ENCODE assay signal across 8 cellular contexts in genomic region chr17:43701318-43701743, GRCh38. TPM values are rescaled to one million over a fixed set of nuclear protein-coding genes. Genes with fewer than 3 reads are reported as not detected.
A peak's percentile ranks its signal among the peaks of the same experiment; 100 is the strongest.
DNase-seq lines count a peak whose midpoint lies in the region; ATAC-seq and TF ChIP-seq lines count a peak whose summit lies in the region.
"Had no signal": no experiment of that assay in that cellular context is flagged by ENCODE, and none has a peak within 500 bp of the region (broad histone marks: within the 10 kb centered on the region; RNA-seq: fewer than 3 reads in every experiment).

No MANE protein-coding gene starts in this region.

- no TSS peak for BruUV-seq in PC-3 (replicated peaks; lab: Mats Ljungman, UMichigan)

- TF ChIP-seq CTCF in GM20000 (IDR thresholded peaks at IDR 0.05; ENCODE audit: extremely low read depth, missing control alignments): no peak
- no peak for TF ChIP-seq CTCF in PC-3 (conservative IDR thresholded peaks at IDR 0.05; ENCODE audit: low read depth, low read length)
- TF ChIP-seq CTCF in cardiac fibroblast (IDR thresholded peaks at IDR 0.05; ENCODE audit: low read depth, low read length): no peak

- H3K9me2 ChIP-seq in PC-3 (replicated peaks; ENCODE audit: low read length) (no peaks in the 10 kb centered on the region), Karpas-422 (replicated peaks; ENCODE audit: insufficient read depth, low read length) (no peaks in the 10 kb centered on the region)

- CTCF ChIA-PET in PC-3 (lab: Charles Lee): no interaction called here

- no peaks in the 10 kb centered on the region for H3F3A ChIP-seq in PC-3 (ENCODE audit: low read length, unreplicated experiment)

- H3K9me3 ChIP-seq in PC-3 (ENCODE audit: low read length) (no peaks in the 10 kb centered on the region), Karpas-422 (ENCODE audit: low read length) (no peaks in the 10 kb centered on the region)

- H3K4me2 ChIP-seq in PC-3 (ENCODE audit: low read length) (no peak overlapping the region), Karpas-422 (ENCODE audit: low read depth, low read length, poor library complexity, severe bottlenecking) (no peak overlapping the region)

- H3K9ac ChIP-seq in PC-3 (ENCODE audit: low read length): no peak overlapping the region
- H3K9ac ChIP-seq in Karpas-422 (ENCODE audit: low read length): no peak overlapping the region

- H3K27ac ChIP-seq in PC-3 (ENCODE audit: low read length) (no peak overlapping the region), Karpas-422 (ENCODE audit: low read length) (no peak overlapping the region)

- H4K20me1 ChIP-seq in PC-3 (ENCODE audit: low read length): no peaks in the 10 kb centered on the region
- H4K20me1 ChIP-seq in Karpas-422 (ENCODE audit: insufficient read depth, low read depth, low read length): no peaks in the 10 kb centered on the region

- H3K27me3 ChIP-seq in PC-3 (ENCODE audit: low read length): no peaks in the 10 kb centered on the region
- H3K27me3 ChIP-seq in Karpas-422 (ENCODE audit: low read length): no peaks in the 10 kb centered on the region

- H3K36me3 ChIP-seq in PC-3 (ENCODE audit: low read depth, low read length): no peaks in the 10 kb centered on the region
- no peaks in the 10 kb centered on the region for H3K36me3 ChIP-seq in Karpas-422 (ENCODE audit: insufficient read depth, low read length)

- intact Hi-C loops in PC-3 (cut with micrococcal nuclease): no loop called here

- H2AFZ ChIP-seq in PC-3 (ENCODE audit: low read length) (no peak overlapping the region), Karpas-422 (ENCODE audit: low read length) (no peak overlapping the region)

- DNase-seq in GM20000 (ENCODE audit: low spot score) (peak; percentile 51), PC-3 (peak; percentile 50), cardiac fibroblast (ENCODE audit: low read depth in 2 of 2) (peak; percentile 53 to 55), inferior parietal cortex (ENCODE audit: extremely low spot score) (no peak), Karpas-422 (no peak), HT-29 (ENCODE audit: low spot score) (no peak)
- peak; percentile 45 for DNase-seq in stimulated activated CD8-positive, alpha-beta memory T cell treated with anti-CD3 and anti-CD28 coated beads, Interleukin-4, amount 100 ng/mL, for 24 hours (ENCODE audit: low read depth)

- H3K4me3 ChIP-seq in PC-3 (ENCODE audit: low read length) (no peak overlapping the region), cardiac fibroblast (replicated peaks in 1 of 2; ENCODE audit: low read depth in 2 of 2, low read length in 2 of 2) (no peak overlapping the region), Karpas-422 (ENCODE audit: low read length) (no peak overlapping the region)

- POLR2A ChIA-PET in PC-3 (lab: Charles Lee; ENCODE audit: unreplicated experiment): no interaction called here

- ATAC-seq in PC-3: no peak

- H3K4me1 ChIP-seq in PC-3 (ENCODE audit: insufficient read depth, low read length): peaks cover 6% of the 10 kb centered on the region; the same call in 1 of the 2 replicates
- no peaks in the 10 kb centered on the region for H3K4me1 ChIP-seq in Karpas-422 (ENCODE audit: low read length)

- H3K79me2 ChIP-seq in PC-3 (ENCODE audit: low read length) (no peaks in the 10 kb centered on the region), Karpas-422 (ENCODE audit: low read length) (no peaks in the 10 kb centered on the region)

RNA-seq across cellular contexts. Expression of gene MEOX1, which starts 39.6 kb away (rescaled TPM):
- total RNA-seq in PC-3 (2014; rRNA removed): 0.84 TPM in 1 of 2 replicates, not detected in the other
- not detected in 2 replicates for total RNA-seq in Karpas-422 (2014; rRNA removed; shearing (Covaris generic); ENCODE audit: low replicate concordance)
- total RNA-seq in HT-29 (2014; rRNA removed; shearing (Covaris generic)): not detected in 2 replicates
- total RNA-seq: NCI-H460 had no signal

RNA-seq across cellular contexts. Expression of gene SOST, which starts 57.3 kb away (rescaled TPM):
- not detected in 2 replicates for total RNA-seq in PC-3 (2014; rRNA removed)
- not detected in 2 replicates for total RNA-seq in Karpas-422 (2014; rRNA removed; shearing (Covaris generic); ENCODE audit: low replicate concordance)
- total RNA-seq in HT-29 (2014; rRNA removed; shearing (Covaris generic)): not detected in 2 replicates
- total RNA-seq: NCI-H460 had no signal

Comparison
In these comparisons a context has a peak if more than half of its experiments do, and no peak if none do; other contexts are left out.
1. DNase-seq: peak in GM20000 (single experiment), PC-3 (single experiment), cardiac fibroblast (2 of 2) and stimulated activated CD8-positive, alpha-beta memory T cell treated with anti-CD3 and anti-CD28 coated beads, Interleukin-4, amount 100 ng/mL, for 24 hours (single experiment); none in inferior parietal cortex (single experiment), Karpas-422 (single experiment) and HT-29 (single experiment).